In genomic region chr1:186849271-186849671, GRCh38 we compare ENCODE assay signal across 10 cellular contexts. TPM values are rescaled to one million over a fixed set of nuclear protein-coding genes. Genes with fewer than 3 reads are reported as not detected.
A peak's percentile ranks its signal among the peaks of the same experiment; 100 is the strongest.
DNase-seq lines count a peak whose midpoint lies in the region; ATAC-seq and TF ChIP-seq lines count a peak whose summit lies in the region.
"Had no signal": no experiment of that assay in that cellular context is flagged by ENCODE, and none has a peak within 500 bp of the region (broad histone marks: within the 10 kb centered on the region; RNA-seq: fewer than 3 reads in every experiment).

No MANE protein-coding gene starts in this region.

- H3K27me3 ChIP-seq in right cardiac atrium (ENCODE audit: control insufficient read depth, insufficient read depth), result no peaks in the 10 kb centered on the region

- H3K27ac Mint-ChIP-seq in natural killer cell, result no peak overlapping the region
- H3K27ac Mint-ChIP-seq: activated B cell treated with CpG ODN at 0.5 μM for 24 hours had no signal

- ATAC-seq in GM18499 (IDR thresholded peaks at IDR 0.05; ENCODE audit: insufficient read depth, unreplicated experiment) (peak; percentile 95), GM21619 (IDR thresholded peaks at IDR 0.05; ENCODE audit: unreplicated experiment) (peak; percentile 94), HG03469 (IDR thresholded peaks at IDR 0.05; ENCODE audit: unreplicated experiment) (peak; percentile 97), right cardiac atrium (peak; percentile 21 to 63), natural killer cell (no peak)

- H3K27ac ChIP-seq in right cardiac atrium (ENCODE audit: low read length), result no peak overlapping the region

- no peak for DNase-seq in right cardiac atrium
- DNase-seq in activated gamma-delta T cell treated with Interleukin-2 at 50 U/mL for 16 hours, result no peak
- no peak for DNase-seq in iPS-NIHi7 (ENCODE audit: extremely low spot score)
- no peak for DNase-seq in ACHN
- DNase-seq in natural killer cell, result no peak
- DNase-seq: activated B cell treated with CpG ODN at 0.5 μM for 24 hours, Kasumi-1 had no signal

- intact Hi-C loops in right cardiac atrium (cut with DNase I) (no loop called here), natural killer cell (cut with micrococcal nuclease) (no loop called here)

- H3K27me3 Mint-ChIP-seq in natural killer cell (ENCODE audit: low read depth in 2 of 2), result no peaks in the 10 kb centered on the region
- H3K27me3 Mint-ChIP-seq: activated B cell treated with CpG ODN at 0.5 μM for 24 hours had no signal

- H3K9me3 ChIP-seq in right cardiac atrium (ENCODE audit: control insufficient read depth, low read length), result no peaks in the 10 kb centered on the region

- H3K4me3 ChIP-seq in right cardiac atrium (ENCODE audit: low read length), result no peak overlapping the region

- in situ Hi-C loops in ACHN (cut with HindIII; ENCODE audit: low pct_ligation_motif_present, low pct_unique_long_range_greater_than_20kb, low sequenced_read_pairs), result no loop called here

- no peaks in the 10 kb centered on the region for H3K4me1 ChIP-seq in right cardiac atrium (ENCODE audit: control insufficient read depth, insufficient read depth, low read length)

- no peak overlapping the region for H3K4me3 Mint-ChIP-seq in natural killer cell
- H3K4me3 Mint-ChIP-seq: activated B cell treated with CpG ODN at 0.5 μM for 24 hours had no signal

- 80% methylated on average over 5 of the region's 5 CpGs for WGBS in right cardiac atrium

- H3K4me1 Mint-ChIP-seq in natural killer cell, result peaks cover 0 to 5% of the 10 kb centered on the region in 2 donors
- H3K4me1 Mint-ChIP-seq: activated B cell treated with CpG ODN at 0.5 μM for 24 hours had no signal

- no peaks in the 10 kb centered on the region for H3K36me3 Mint-ChIP-seq in natural killer cell

- peaks cover 0 to 4% of the 10 kb centered on the region in 2 donors for H3K9me3 Mint-ChIP-seq in natural killer cell
- H3K9me3 Mint-ChIP-seq: activated B cell treated with CpG ODN at 0.5 μM for 24 hours had no signal

- no peak for TF ChIP-seq CTCF in natural killer cell (IDR thresholded peaks at IDR 0.05)

RNA-seq across cellular contexts. Expression of gene PLA2G4A, which starts 20.5 kb away (rescaled TPM):
- 1 to 10 TPM; 5.1 to 8.4 (median 7.2) TPM for total RNA-seq in right cardiac atrium
- 3.2 TPM for polyA plus RNA-seq in right cardiac atrium
- total RNA-seq in natural killer cell, result 1 to 10 TPM in 1 of 3 donors, under 1 TPM in 2; 0.33 to 1.3 (median 0.45) TPM
- total RNA-seq: activated B cell treated with CpG ODN at 0.5 μM for 24 hours had no signal

Comparison
In these comparisons a context has a peak if more than half of its experiments do, and no peak if none do; other contexts are left out.
1. ATAC-seq: peak in GM18499 (single experiment), GM21619 (single experiment), HG03469 (single experiment) and right cardiac atrium (2 of 2); none in natural killer cell (0 of 3).